22 cellular contexts compared by ENCODE assay signal in the genomic region with DNA sequence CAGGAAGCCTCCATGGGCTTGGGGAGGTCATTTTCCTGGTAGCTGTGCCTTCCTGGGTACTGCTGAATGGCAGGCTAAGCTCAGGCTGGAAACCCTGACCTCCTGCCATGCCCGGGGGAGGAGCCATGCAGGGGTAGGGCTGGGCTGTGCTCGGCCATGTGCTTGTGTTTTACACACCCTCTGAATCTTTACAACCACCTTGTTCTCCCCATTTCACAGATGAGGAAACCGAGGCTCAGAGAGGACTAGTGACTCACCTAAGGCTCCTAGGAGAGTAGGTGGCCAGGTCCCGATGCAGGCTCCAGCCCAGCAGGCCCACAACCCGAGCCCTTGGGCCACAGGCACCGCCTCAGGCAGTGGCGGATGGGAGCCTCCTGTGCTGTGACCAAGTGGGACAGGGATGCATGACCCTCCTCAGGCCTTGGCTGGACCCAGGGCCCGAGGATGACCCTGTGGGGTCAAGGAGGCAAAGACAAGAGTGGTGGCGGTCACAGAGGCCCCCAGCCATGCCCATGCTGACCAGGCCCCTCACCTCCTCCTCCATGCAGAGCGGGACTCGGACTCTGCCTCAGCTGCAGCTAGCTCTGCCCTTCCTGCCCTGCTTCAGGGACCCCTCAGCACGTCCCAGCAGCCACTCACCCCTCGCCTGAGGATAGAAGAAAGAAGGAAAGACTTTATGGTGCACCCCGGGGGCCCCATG.
"Had no signal": no experiment of that assay in that cellular context is flagged by ENCODE, and none has a peak within 500 bp of the region (broad histone marks: within the 10 kb centered on the region; RNA-seq: fewer than 3 reads in every experiment).

No MANE protein-coding gene starts in this region.

- H3K27ac ChIP-seq: body of pancreas, foreskin keratinocyte, left lung, neutrophil, tibial nerve, vagina had no signal

- DNase-seq: activated B cell treated with CpG ODN at 0.5 μM for 24 hours; activated CD4-positive, alpha-beta T cell treated with anti-CD3 and anti-CD28 coated beads for 48 hours; activated CD8-positive, alpha-beta T cell treated with anti-CD3 and anti-CD28 coated beads for 36 hours; activated naive CD4-positive, alpha-beta T cell treated with anti-CD3 and anti-CD28 coated beads for 36 hours; activated T-cell treated with anti-CD3 and anti-CD28 coated beads, Interleukin-2, amount 50 U/mL, for 1 hour; body of pancreas; caudate nucleus; endodermal cell; foreskin keratinocyte; glutamatergic neuron; hypothalamus; islet precursor cell; left lung; naive thymus-derived CD4-positive, alpha-beta T cell; stimulated activated CD4-positive, alpha-beta T cell treated with anti-CD3 and anti-CD28 coated beads, Interleukin-12 subunit alpha, Interleukin-12 subunit beta, amount 100 ng/mL, for 4 hours; stimulated activated CD4-positive, alpha-beta T cell treated with anti-CD3 and anti-CD28 coated beads, Interleukin-2, amount 100 ng/mL, for 24 hours; stimulated activated naive CD4-positive, alpha-beta T cell treated with Interleukin-2 at 50 U/mL for 16 hours; T-helper 1 cell; T-helper 9 cell had no signal

- H3K4me3 ChIP-seq: body of pancreas, left lung, tibial nerve, vagina had no signal

- H3K4me1 ChIP-seq: body of pancreas, foreskin keratinocyte had no signal

- H3K27me3 ChIP-seq: body of pancreas, foreskin keratinocyte, left lung, neutrophil, tibial nerve, vagina had no signal

- H3K9me3 ChIP-seq: body of pancreas, left lung, neutrophil, tibial nerve, vagina had no signal

- ATAC-seq: activated CD8-positive, alpha-beta T cell treated with anti-CD3 and anti-CD28 coated beads for 36 hours; body of pancreas; foreskin keratinocyte; naive thymus-derived CD4-positive, alpha-beta T cell had no signal

- H3K36me3 ChIP-seq: left lung, vagina had no signal
